ENCODE assay signal across 6 cellular contexts in genomic region chr7:102976493-102976892, GRCh38.
"Had no signal": no experiment of that assay in that cellular context is flagged by ENCODE, and none has a peak within 500 bp of the region (broad histone marks: within the 10 kb centered on the region; RNA-seq: fewer than 3 reads in every experiment).

No MANE protein-coding gene starts in this region.

- H3K4me3 ChIP-seq: GM23338 had no signal

- H3K4me3 Mint-ChIP-seq: GM23338, H9, IgD-negative memory B cell had no signal

- H3K27ac ChIP-seq: HL-60 had no signal

- H3K27ac Mint-ChIP-seq: GM23338, IgD-negative memory B cell had no signal

- H3K9me3 Mint-ChIP-seq: GM23338 had no signal

- H3K27me3 Mint-ChIP-seq: IgD-negative memory B cell had no signal

- DNase-seq: H9, HCEC 1CT, KG1 had no signal
